ENCODE assay signal across 23 cellular contexts in the genomic region with DNA sequence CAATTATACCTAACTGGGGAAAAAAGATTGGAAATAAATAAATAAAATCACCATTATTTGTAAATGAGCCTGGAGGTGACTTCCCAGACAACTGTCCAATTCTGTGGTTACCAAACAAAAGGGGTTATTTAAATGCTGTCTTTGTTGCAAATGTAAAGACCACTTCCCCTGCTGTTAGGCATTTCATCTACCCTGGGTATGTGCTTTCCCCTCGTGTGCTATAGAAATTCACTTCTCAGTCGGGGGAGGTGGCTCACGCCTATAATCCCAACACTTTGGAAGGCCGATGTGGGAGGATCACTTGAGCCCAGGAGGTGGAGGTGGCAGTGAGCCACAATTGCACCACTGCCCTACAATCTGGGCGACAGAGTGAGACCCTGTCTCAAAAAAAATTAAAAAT.
DNase-seq lines count a peak whose midpoint lies in the region; TF ChIP-seq lines count a peak whose summit lies in the region.
"Had no signal": no experiment of that assay in that cellular context is flagged by ENCODE, and none has a peak within 500 bp of the region (broad histone marks: within the 10 kb centered on the region; RNA-seq: fewer than 3 reads in every experiment).

No MANE protein-coding gene starts in this region.

- H3K9ac ChIP-seq in endodermal cell (ENCODE audit: extremely low read depth, low read length, poor library complexity, severe bottlenecking) = no peak overlapping the region
- H3K9ac ChIP-seq: KMS-11 had no signal

- TF ChIP-seq CTCF in endodermal cell (conservative IDR thresholded peaks at IDR 0.05) (no peak), GM13977 (IDR thresholded peaks at IDR 0.05; ENCODE audit: extremely low read depth, insufficient read depth, missing control alignments) (no peak)

- peaks cover 23% of the 10 kb centered on the region for H3K36me3 Mint-ChIP-seq in endodermal cell (ENCODE audit: low read depth)

- H3K27me3 ChIP-seq in endodermal cell (ENCODE audit: control insufficient read depth, insufficient read depth, low read length, poor library complexity, severe bottlenecking) = no peaks in the 10 kb centered on the region
- H3K27me3 ChIP-seq: SJSA1 had no signal

- no peak overlapping the region for H3K27ac Mint-ChIP-seq in endodermal cell
- H3K27ac Mint-ChIP-seq: CD8-positive, alpha-beta T cell; HFFc6 had no signal

- peak; percentile 9 to 13 for DNase-seq in NCI-H2081 (lab: John Stamatoyannopoulos, UW)
- no peak for DNase-seq in NCI-H2081 treated with DMSO at 0.1 percent for 48 hours (lab: John Stamatoyannopoulos, UW)
- DNase-seq in endodermal cell = peak; percentile 82
- DNase-seq in iPS-NIHi7 (ENCODE audit: extremely low spot score) = peak; percentile 40
- DNase-seq in AG20443 (ENCODE audit: low spot score) = no peak
- no peak for DNase-seq in HPDE6-E6E7 (ENCODE audit: extremely low spot score)
- DNase-seq in GM13977 (ENCODE audit: low spot score) = no peak
- no peak for DNase-seq in COLO829 (ENCODE audit: low spot score)
- DNase-seq: ACHN; C1 segment of cervical spinal cord; Calu3; CD8-positive, alpha-beta T cell; DMS153; HFFc6; IMR-90; NCI-H1092 treated with DMSO at 0.1 percent for 48 hours; NCI-H1436 treated with DMSO at 0.1 percent for 48 hours; NCI-H2029 treated with DMSO at 0.1 percent for 48 hours; NCI-H2171 treated with DMSO at 0.1 percent for 48 hours; NCI-H524 treated with DMSO at 0.1 percent for 48 hours had no signal

- H3K4me3 Mint-ChIP-seq in endodermal cell = no peak overlapping the region
- H3K4me3 Mint-ChIP-seq: CD8-positive, alpha-beta T cell; HFFc6 had no signal

- peaks cover 4% of the 10 kb centered on the region for H3K4me1 ChIP-seq in endodermal cell (ENCODE audit: control insufficient read depth, insufficient read depth, low read length)

- WGBS in endodermal cell (ENCODE audit: insufficient coverage in 1 of 2, insufficient read length in 1 of 2), 2 experiments = 23 to 37% methylated on average over 4 of the region's 5 CpGs

- H3K27ac ChIP-seq in endodermal cell (ENCODE audit: low read depth, low read length) = peak overlapping the region; percentile 42
- H3K27ac ChIP-seq: 22Rv1, KMS-11, SJSA1 had no signal

- H3K4me1 Mint-ChIP-seq in endodermal cell = peaks cover 21% of the 10 kb centered on the region

- H3K9me3 Mint-ChIP-seq in endodermal cell = no peaks in the 10 kb centered on the region
- H3K9me3 Mint-ChIP-seq: CD8-positive, alpha-beta T cell; HFFc6 had no signal

- H3K4me3 ChIP-seq in endodermal cell (ENCODE audit: low read length) = no peak overlapping the region
- H3K4me3 ChIP-seq: SJSA1 had no signal

- H3K27me3 Mint-ChIP-seq in endodermal cell (ENCODE audit: insufficient read depth) = no peaks in the 10 kb centered on the region

- in situ Hi-C loops in GM13977 (cut with MboI; ENCODE audit: low pct_unique_long_range_greater_than_20kb, low sequenced_read_pairs, unreplicated experiment) = no loop called here

- peaks cover 23% of the 10 kb centered on the region for H3K36me3 ChIP-seq in endodermal cell (ENCODE audit: control insufficient read depth, insufficient read depth, low read length)

- H3K9me3 ChIP-seq in endodermal cell (ENCODE audit: control insufficient read depth, low read length) = no peaks in the 10 kb centered on the region
- H3K9me3 ChIP-seq: SJSA1 had no signal

Comparison
In these comparisons a context has a peak if more than half of its experiments do, and no peak if none do; other contexts are left out.
1. DNase-seq: peak in NCI-H2081 (2 of 2), endodermal cell (single experiment) and iPS-NIHi7 (single experiment); none in NCI-H2081 treated with DMSO at 0.1 percent for 48 hours (single experiment), AG20443 (single experiment), HPDE6-E6E7 (single experiment), GM13977 (single experiment) and COLO829 (single experiment).